In genomic region chr13:20799726-20800416, GRCh38 we compare ENCODE assay signal across 25 cellular contexts. TPM values are rescaled to one million over a fixed set of nuclear protein-coding genes. Genes with fewer than 3 reads are reported as not detected.
A peak's percentile ranks its signal among the peaks of the same experiment; 100 is the strongest.
DNase-seq lines count a peak whose midpoint lies in the region; ATAC-seq, FAIRE-seq and TF ChIP-seq lines count a peak whose summit lies in the region.
"Had no signal": no experiment of that assay in that cellular context is flagged by ENCODE, and none has a peak within 500 bp of the region (broad histone marks: within the 10 kb centered on the region; RNA-seq: fewer than 3 reads in every experiment).

No MANE protein-coding gene starts in this region.

- H3K27ac ChIP-seq in PC-3 (ENCODE audit: low read length) (no peak overlapping the region), endothelial cell of umbilical vein (ENCODE audit: insufficient read depth, low read depth, low read length) (peak overlapping the region; percentile 24), psoas muscle (peak overlapping the region; percentile 4)
- H3K27ac ChIP-seq in naive thymus-derived CD4-positive, alpha-beta T cell (ENCODE audit: low read depth, low read length): no peak overlapping the region
- H3K27ac ChIP-seq: epithelial cell of prostate, neutrophil, PC-9, prostate gland, SJSA1 had no signal

- intact Hi-C loops in PC-3 (cut with micrococcal nuclease) (no loop called here), endothelial cell of umbilical vein (cut with micrococcal nuclease) (no loop called here), psoas muscle (cut with DNase I) (no loop called here)
- intact Hi-C loops in naive thymus-derived CD4-positive, alpha-beta T cell (cut with micrococcal nuclease): loop anchor here in 1 of 2 donors (2.0 kb wide), 1 partner anchor 19 kb away; no protein-coding TSS in a partner anchor

- H3K4me3 ChIP-seq in PC-3 (ENCODE audit: low read length) (no peak overlapping the region), endothelial cell of umbilical vein (replicated peaks in 1 of 3; ENCODE audit: insufficient read depth in 1 of 3, low read depth in 1 of 3, low read length in 3 of 3) (no peak overlapping the region), psoas muscle (no peak overlapping the region)
- H3K4me3 ChIP-seq in naive thymus-derived CD4-positive, alpha-beta T cell (ENCODE audit: low read length): no peak overlapping the region
- H3K4me3 ChIP-seq: PC-9, prostate gland, SJSA1 had no signal

- TF ChIP-seq CTCF in PC-3 (conservative IDR thresholded peaks at IDR 0.05; ENCODE audit: low read depth, low read length) (no peak), endothelial cell of umbilical vein (IDR thresholded peaks at IDR 0.05; ENCODE audit: extremely low read depth in 1 of 2, insufficient read depth in 1 of 2, low read depth in 1 of 2, low read length in 2 of 2) (no peak), psoas muscle (IDR thresholded peaks at IDR 0.05) (no peak)

- no peak overlapping the region for H3K4me2 ChIP-seq in PC-3 (ENCODE audit: low read length)
- no peak overlapping the region for H3K4me2 ChIP-seq in endothelial cell of umbilical vein (ENCODE audit: insufficient read depth, low read length)
- H3K4me2 ChIP-seq: PC-9 had no signal

- H3K9me1 ChIP-seq in endothelial cell of umbilical vein (replicated peaks; ENCODE audit: control insufficient read depth, extremely low read depth, insufficient read depth, low read length): no peaks in the 10 kb centered on the region

- H3K4me1 ChIP-seq in PC-3 (ENCODE audit: insufficient read depth, low read length) (peaks cover 23% of the 10 kb centered on the region), endothelial cell of umbilical vein (ENCODE audit: control insufficient read depth, extremely low read depth, insufficient read depth, low read length) (peaks cover 52% of the 10 kb centered on the region), psoas muscle (peaks cover 7% of the 10 kb centered on the region)
- no peaks in the 10 kb centered on the region for H3K4me1 ChIP-seq in naive thymus-derived CD4-positive, alpha-beta T cell (ENCODE audit: control insufficient read depth in 2 of 2, insufficient read depth in 2 of 2, low read length in 2 of 2)
- H3K4me1 ChIP-seq: prostate gland had no signal

- no peak overlapping the region for H3K4me3 Mint-ChIP-seq in activated T-cell treated with anti-CD3 and anti-CD28 coated beads, Interleukin-2, amount 50 U/mL, for 24 hours
- H3K4me3 Mint-ChIP-seq in activated T-cell treated with anti-CD3 and anti-CD28 coated beads, Interleukin-2, amount 50 U/mL, for 4 hours: no peak overlapping the region
- no peak overlapping the region for H3K4me3 Mint-ChIP-seq in naive thymus-derived CD4-positive, alpha-beta T cell
- H3K4me3 Mint-ChIP-seq: B cell; stimulated activated naive B cell treated with anti-CD40 and anti-IgM and Interleukin-4, amounts not matched to agents 10 μg/mL and 1 μg/mL and 100 μg/mL, for 72 hours had no signal

- no peaks in the 10 kb centered on the region for H4K20me1 ChIP-seq in PC-3 (ENCODE audit: low read length)
- no peaks in the 10 kb centered on the region for H4K20me1 ChIP-seq in endothelial cell of umbilical vein (replicated peaks; ENCODE audit: control insufficient read depth, extremely low read depth, insufficient read depth, low read length)

- H3K9me3 ChIP-seq in PC-3 (ENCODE audit: low read length): no peaks in the 10 kb centered on the region
- no peaks in the 10 kb centered on the region for H3K9me3 ChIP-seq in endothelial cell of umbilical vein (replicated peaks; ENCODE audit: control insufficient read depth, insufficient read depth, low read length)
- no peaks in the 10 kb centered on the region for H3K9me3 ChIP-seq in psoas muscle
- H3K9me3 ChIP-seq in naive thymus-derived CD4-positive, alpha-beta T cell (ENCODE audit: control insufficient read depth in 2 of 3, low read length in 3 of 3): no peaks in the 10 kb centered on the region
- H3K9me3 ChIP-seq: neutrophil, prostate gland, SJSA1 had no signal

- H3K9me2 ChIP-seq in PC-3 (replicated peaks; ENCODE audit: low read length): no peaks in the 10 kb centered on the region

- no TSS peak for BruUV-seq in PC-3 (replicated peaks; lab: Mats Ljungman, UMichigan)
- no TSS peak for BruUV-seq in endothelial cell of umbilical vein (replicated peaks; lab: Mats Ljungman, UMichigan)

- peaks cover 89% of the 10 kb centered on the region for H3K36me3 Mint-ChIP-seq in activated T-cell treated with anti-CD3 and anti-CD28 coated beads, Interleukin-2, amount 50 U/mL, for 24 hours (ENCODE audit: low read depth)
- H3K36me3 Mint-ChIP-seq in activated T-cell treated with anti-CD3 and anti-CD28 coated beads, Interleukin-2, amount 50 U/mL, for 4 hours (ENCODE audit: insufficient read depth): peaks cover 46% of the 10 kb centered on the region
- peaks cover 1 to 54% (median 14%) of the 10 kb centered on the region in 5 donors for H3K36me3 Mint-ChIP-seq in naive thymus-derived CD4-positive, alpha-beta T cell

- 66 to 73% (median 66%) methylated on average over 6 of the region's 6 CpGs for WGBS in psoas muscle, 3 donors

- no peak for FAIRE-seq in endothelial cell of umbilical vein (lab: Jason Lieb, UNC)
- FAIRE-seq: GM12891, small intestine had no signal

- H3K4me1 Mint-ChIP-seq in activated T-cell treated with anti-CD3 and anti-CD28 coated beads, Interleukin-2, amount 50 U/mL, for 24 hours (ENCODE audit: low read depth): peaks cover 41% of the 10 kb centered on the region
- H3K4me1 Mint-ChIP-seq in activated T-cell treated with anti-CD3 and anti-CD28 coated beads, Interleukin-2, amount 50 U/mL, for 4 hours (ENCODE audit: low read depth): peaks cover 19% of the 10 kb centered on the region
- peaks cover 9 to 19% (median 15%) of the 10 kb centered on the region in 7 donors for H3K4me1 Mint-ChIP-seq in naive thymus-derived CD4-positive, alpha-beta T cell

- DNase-seq in activated T-cell treated with anti-CD3 and anti-CD28 coated beads, Interleukin-2, amount 50 U/mL, for 24 hours: no peak
- DNase-seq in activated T-cell treated with anti-CD3 and anti-CD28 coated beads, Interleukin-2, amount 50 U/mL, for 4 hours: no peak
- peak; percentile 51 for DNase-seq in PC-3
- peak; percentile 28 for DNase-seq in endothelial cell of umbilical vein (ENCODE audit: low read depth, low spot score)
- DNase-seq in psoas muscle: no peak
- DNase-seq in mucosa of gallbladder (ENCODE audit: low spot score): no peak
- no peak for DNase-seq in putamen (ENCODE audit: low spot score)
- DNase-seq in naive thymus-derived CD4-positive, alpha-beta T cell: no peak
- DNase-seq: 8988T; activated CD4-positive, alpha-beta T cell treated with anti-CD3 and anti-CD28 coated beads for 4 hours; Kasumi-1; NCI-H1092 treated with DMSO at 0.1 percent for 48 hours; NCI-H2081; PC-9; small intestine; stimulated activated CD4-positive, alpha-beta T cell treated with anti-CD3 and anti-CD28 coated beads, Interleukin-2, amount 100 ng/mL, for 24 hours; stimulated activated naive B cell treated with anti-CD40 and anti-IgM and Interleukin-4, amounts not matched to agents 10 μg/mL and 1 μg/mL and 100 μg/mL, for 72 hours; T-helper 1 cell had no signal

- H3F3A ChIP-seq in PC-3 (ENCODE audit: low read length, unreplicated experiment): no peaks in the 10 kb centered on the region

- ATAC-seq in activated T-cell treated with anti-CD3 and anti-CD28 coated beads, Interleukin-2, amount 50 U/mL, for 4 hours: no peak
- ATAC-seq in PC-3: peak; percentile 38; the same call in 1 of the 2 replicates
- ATAC-seq in psoas muscle: peak in 3 of 4 donors; percentile 19 to 27 (median 20)
- ATAC-seq in naive thymus-derived CD4-positive, alpha-beta T cell: no peak
- ATAC-seq: stimulated activated naive B cell treated with anti-CD40 and anti-IgM and Interleukin-4, amounts not matched to agents 10 μg/mL and 1 μg/mL and 100 μg/mL, for 72 hours had no signal

- TF ChIP-seq POLR2A in endothelial cell of umbilical vein (IDR thresholded peaks at IDR 0.05; ENCODE audit: low read depth, low read length): no peak

- H3K9ac ChIP-seq in PC-3 (ENCODE audit: low read length) (no peak overlapping the region), endothelial cell of umbilical vein (replicated peaks; ENCODE audit: extremely low read depth, insufficient read depth, low read length) (no peak overlapping the region)

- H3K36me3 ChIP-seq in PC-3 (ENCODE audit: low read depth, low read length): peaks cover 36% of the 10 kb centered on the region
- peaks cover 0 to 3% of the 10 kb centered on the region in 2 experiments for H3K36me3 ChIP-seq in endothelial cell of umbilical vein (ENCODE audit: control insufficient read depth in 2 of 2, extremely low read depth in 1 of 2, insufficient read depth in 2 of 2, low read length in 2 of 2)
- peaks cover 0 to 87% of the 10 kb centered on the region in 2 donors for H3K36me3 ChIP-seq in psoas muscle (ENCODE audit: insufficient read depth in 1 of 2, low read depth in 1 of 2)
- peaks cover 6 to 25% (median 9%) of the 10 kb centered on the region in 3 experiments for H3K36me3 ChIP-seq in naive thymus-derived CD4-positive, alpha-beta T cell (ENCODE audit: control insufficient read depth in 2 of 3, insufficient read depth in 3 of 3, low read length in 3 of 3)
- H3K36me3 ChIP-seq: prostate gland had no signal

- H3K27me3 Mint-ChIP-seq in activated T-cell treated with anti-CD3 and anti-CD28 coated beads, Interleukin-2, amount 50 U/mL, for 24 hours: no peaks in the 10 kb centered on the region
- no peaks in the 10 kb centered on the region for H3K27me3 Mint-ChIP-seq in activated T-cell treated with anti-CD3 and anti-CD28 coated beads, Interleukin-2, amount 50 U/mL, for 4 hours (ENCODE audit: low read depth)
- H3K27me3 Mint-ChIP-seq in naive thymus-derived CD4-positive, alpha-beta T cell: no peaks in the 10 kb centered on the region
- H3K27me3 Mint-ChIP-seq: B cell; stimulated activated naive B cell treated with anti-CD40 and anti-IgM and Interleukin-4, amounts not matched to agents 10 μg/mL and 1 μg/mL and 100 μg/mL, for 72 hours had no signal

- CTCF ChIA-PET in PC-3 (lab: Charles Lee) (no interaction called here), endothelial cell of umbilical vein (lab: Charles Lee) (interaction anchor here (1.0 kb wide), 1 partner anchor 12 kb away, joined by 4 read pairs; no protein-coding TSS in a partner anchor)
- CTCF ChIA-PET in naive thymus-derived CD4-positive, alpha-beta T cell (lab: Charles Lee): no interaction called here

- no peaks in the 10 kb centered on the region for H3K27me3 ChIP-seq in PC-3 (ENCODE audit: low read length)
- no peaks in the 10 kb centered on the region for H3K27me3 ChIP-seq in endothelial cell of umbilical vein (ENCODE audit: control insufficient read depth in 2 of 2, insufficient read depth in 2 of 2, low read length in 2 of 2)
- H3K27me3 ChIP-seq in psoas muscle (ENCODE audit: insufficient read depth in 3 of 3, low read length in 2 of 3): no peaks in the 10 kb centered on the region
- H3K27me3 ChIP-seq in naive thymus-derived CD4-positive, alpha-beta T cell (ENCODE audit: control insufficient read depth in 2 of 2, insufficient read depth in 2 of 2, low read length in 2 of 2): no peaks in the 10 kb centered on the region
- H3K27me3 ChIP-seq: neutrophil, SJSA1 had no signal

- peak overlapping the region; percentile 47 for H3K27ac Mint-ChIP-seq in activated T-cell treated with anti-CD3 and anti-CD28 coated beads, Interleukin-2, amount 50 U/mL, for 24 hours
- peak overlapping the region in 1 of 9 donors; percentile 6 for H3K27ac Mint-ChIP-seq in naive thymus-derived CD4-positive, alpha-beta T cell
- H3K27ac Mint-ChIP-seq: activated T-helper 2 cell treated with anti-CD3 and anti-CD28 coated beads, Interferon-gamma antibody, Interleukin-2, Interleukin-4, amounts not matched to agents 10 μg/mL and 5 μg/mL and 100 μg/mL, durations not matched to agents 14 hours and 24 hours and 36 hours; stimulated activated naive B cell treated with anti-CD40 and anti-IgM and Interleukin-4, amounts not matched to agents 10 μg/mL and 1 μg/mL and 100 μg/mL, for 72 hours had no signal

- no peaks in the 10 kb centered on the region for H3K9me3 Mint-ChIP-seq in activated T-cell treated with anti-CD3 and anti-CD28 coated beads, Interleukin-2, amount 50 U/mL, for 24 hours
- H3K9me3 Mint-ChIP-seq in activated T-cell treated with anti-CD3 and anti-CD28 coated beads, Interleukin-2, amount 50 U/mL, for 4 hours: no peaks in the 10 kb centered on the region
- H3K9me3 Mint-ChIP-seq in naive thymus-derived CD4-positive, alpha-beta T cell: no peaks in the 10 kb centered on the region
- H3K9me3 Mint-ChIP-seq: activated T-helper 2 cell treated with anti-CD3 and anti-CD28 coated beads, Interferon-gamma antibody, Interleukin-2, Interleukin-4, amounts not matched to agents 10 μg/mL and 5 μg/mL and 100 μg/mL, durations not matched to agents 14 hours and 24 hours and 36 hours; stimulated activated naive B cell treated with anti-CD40 and anti-IgM and Interleukin-4, amounts not matched to agents 10 μg/mL and 1 μg/mL and 100 μg/mL, for 72 hours had no signal

- H3K79me2 ChIP-seq in PC-3 (ENCODE audit: low read length): no peaks in the 10 kb centered on the region
- H3K79me2 ChIP-seq in endothelial cell of umbilical vein (ENCODE audit: control insufficient read depth, insufficient read depth, low read length): no peaks in the 10 kb centered on the region

- dilution Hi-C loops in endothelial cell of umbilical vein (cut with MboI; ENCODE audit: extremely low pct_ligation_motif_present, low sequenced_read_pairs): no loop called here

- POLR2A ChIA-PET in PC-3 (lab: Charles Lee; ENCODE audit: unreplicated experiment): no interaction called here
- POLR2A ChIA-PET in endothelial cell of umbilical vein (lab: Charles Lee): no interaction called here
- POLR2A ChIA-PET in naive thymus-derived CD4-positive, alpha-beta T cell (lab: Charles Lee): no interaction called here

- no peak overlapping the region for H2AFZ ChIP-seq in PC-3 (ENCODE audit: low read length)
- H2AFZ ChIP-seq in endothelial cell of umbilical vein (ENCODE audit: low read depth, low read length): no peak overlapping the region
- H2AFZ ChIP-seq: PC-9 had no signal

RNA-seq across cellular contexts. Expression of gene EEF1AKMT1, which starts 26.1 kb away (rescaled TPM):
- total RNA-seq in activated T-cell treated with anti-CD3 and anti-CD28 coated beads, Interleukin-2, amount 50 U/mL, for 4 hours: 10 to 100 TPM; 10.2 to 10.9 (median 10.5) TPM
- total RNA-seq in PC-3 (2014; rRNA removed): 6.2 and 10.6 TPM in 2 replicates
- 8.7 and 11.1 TPM in 2 replicates for total RNA-seq in endothelial cell of umbilical vein
- polyA plus RNA-seq in endothelial cell of umbilical vein: 7.1 and 9.0 TPM in 2 replicates
- polyA plus RNA-seq in endothelial cell of umbilical vein (2011; cell fraction: cytosol; rRNA removed): 9.3 and 10.5 TPM in 2 replicates
- 7.1 and 7.5 TPM in 2 replicates for polyA plus RNA-seq in endothelial cell of umbilical vein (2011; cell fraction: nucleus; rRNA removed)
- polyA plus RNA-seq in endothelial cell of umbilical vein (2012): 20.7 and 30.0 TPM in 2 replicates
- polyA minus RNA-seq in endothelial cell of umbilical vein: 6.8 and 8.1 TPM in 2 replicates
- 1.7 TPM for polyA minus RNA-seq in endothelial cell of umbilical vein (2011; cell fraction: cytosol; rRNA and poly(A)+ RNA removed)
- polyA minus RNA-seq in endothelial cell of umbilical vein (2011; cell fraction: nucleus; rRNA and poly(A)+ RNA removed): 5.1 and 6.9 TPM in 2 replicates
- 1 to 10 TPM; 8.2 to 8.9 (median 8.2) TPM for total RNA-seq in psoas muscle
- 1 to 10 TPM; 5.1 to 9.9 (median 7.1) TPM for polyA plus RNA-seq in psoas muscle
- total RNA-seq in mucosa of gallbladder: 6.5 TPM
- 10 to 100 TPM in 1 of 5 experiments, 1 to 10 TPM in 4; 4.2 to 11.2 (median 8.5) TPM for total RNA-seq in naive thymus-derived CD4-positive, alpha-beta T cell
- polyA plus RNA-seq in naive thymus-derived CD4-positive, alpha-beta T cell: 10 to 100 TPM; 13.1 to 14.1 TPM

Comparison
In these comparisons a context has a peak if more than half of its experiments do, and no peak if none do; other contexts are left out.
1. DNase-seq: peak in PC-3 (single experiment) and endothelial cell of umbilical vein (single experiment); none in activated T-cell treated with anti-CD3 and anti-CD28 coated beads, Interleukin-2, amount 50 U/mL, for 24 hours (single experiment), activated T-cell treated with anti-CD3 and anti-CD28 coated beads, Interleukin-2, amount 50 U/mL, for 4 hours (single experiment), psoas muscle (0 of 2), mucosa of gallbladder (single experiment), putamen (single experiment) and naive thymus-derived CD4-positive, alpha-beta T cell (0 of 9).
2. ATAC-seq: peak in PC-3 (single experiment) and psoas muscle (3 of 4); none in activated T-cell treated with anti-CD3 and anti-CD28 coated beads, Interleukin-2, amount 50 U/mL, for 4 hours (0 of 2) and naive thymus-derived CD4-positive, alpha-beta T cell (single experiment).
3. H3K27ac ChIP-seq: peak in endothelial cell of umbilical vein (single experiment) and psoas muscle (single experiment); none in PC-3 (single experiment) and naive thymus-derived CD4-positive, alpha-beta T cell (single experiment).